Comparison of ENCODE assay signal across 8 cellular contexts in genomic region chr9:107286057-107286456, GRCh38. TPM values are rescaled to one million over a fixed set of nuclear protein-coding genes. Genes with fewer than 3 reads are reported as not detected.
DNase-seq lines count a peak whose midpoint lies in the region; ATAC-seq and TF ChIP-seq lines count a peak whose summit lies in the region.

No MANE protein-coding gene starts in this region.

- H3K36me3 ChIP-seq in stomach: no peaks in the 10 kb centered on the region

- 12 to 31% (median 24%) methylated on average over 2 of the region's 2 CpGs for WGBS in stomach, 5 donors

- no peak for TF ChIP-seq EP300 in stomach (IDR thresholded peaks at IDR 0.05)

- peak overlapping the region; percentile 75 for H3K27ac Mint-ChIP-seq in activated naive CD4-positive, alpha-beta T cell treated with anti-CD3 and anti-CD28 coated beads for 36 hours
- H3K27ac Mint-ChIP-seq in stimulated activated naive B cell treated with anti-CD40 and anti-IgM and Interleukin-4, amounts not matched to agents 10 μg/mL and 1 μg/mL and 100 μg/mL, for 72 hours: peak overlapping the region; percentile 48

- TF ChIP-seq CTCF in WI38 (IDR thresholded peaks at IDR 0.05; ENCODE audit: low read depth, low read length): no peak
- no peak for TF ChIP-seq CTCF in stomach (IDR thresholded peaks at IDR 0.05)
- no peak for TF ChIP-seq CTCF in GM10266 (IDR thresholded peaks at IDR 0.05; ENCODE audit: control insufficient read depth, insufficient read depth, low read depth, missing control alignments)

- peak; percentile 28 for DNase-seq in activated naive CD4-positive, alpha-beta T cell treated with anti-CD3 and anti-CD28 coated beads for 36 hours
- DNase-seq in activated naive CD4-positive, alpha-beta T cell (lab: John Stamatoyannopoulos, UW): no peak
- DNase-seq in glomerular visceral epithelial cell (ENCODE audit: extremely low spot score) (peak; percentile 46), stomach (no peak), GM10266 (ENCODE audit: extremely low spot score) (no peak)
- DNase-seq in stimulated activated naive B cell treated with anti-CD40 and anti-IgM and Interleukin-4, amounts not matched to agents 10 μg/mL and 1 μg/mL and 100 μg/mL, for 72 hours: no peak

- no peaks in the 10 kb centered on the region for H3K27me3 Mint-ChIP-seq in activated naive CD4-positive, alpha-beta T cell treated with anti-CD3 and anti-CD28 coated beads for 36 hours (ENCODE audit: low read depth)
- H3K27me3 Mint-ChIP-seq in stimulated activated naive B cell treated with anti-CD40 and anti-IgM and Interleukin-4, amounts not matched to agents 10 μg/mL and 1 μg/mL and 100 μg/mL, for 72 hours: no peaks in the 10 kb centered on the region

- no peak for ATAC-seq in stimulated activated naive B cell treated with anti-CD40 and anti-IgM and Interleukin-4, amounts not matched to agents 10 μg/mL and 1 μg/mL and 100 μg/mL, for 72 hours (replicated peaks)
- ATAC-seq in HG03442 (IDR thresholded peaks at IDR 0.05; ENCODE audit: unreplicated experiment): no peak

- peaks cover 10% of the 10 kb centered on the region for H3K36me3 Mint-ChIP-seq in activated naive CD4-positive, alpha-beta T cell treated with anti-CD3 and anti-CD28 coated beads for 36 hours (ENCODE audit: low read depth)
- H3K36me3 Mint-ChIP-seq in stimulated activated naive B cell treated with anti-CD40 and anti-IgM and Interleukin-4, amounts not matched to agents 10 μg/mL and 1 μg/mL and 100 μg/mL, for 72 hours: peaks cover 10 to 26% of the 10 kb centered on the region in 2 donors

- peak overlapping the region in 1 of 5 donors; percentile 19 for H3K27ac ChIP-seq in stomach

- no peaks in the 10 kb centered on the region for H3K27me3 ChIP-seq in stomach

- H3K9me3 Mint-ChIP-seq in activated naive CD4-positive, alpha-beta T cell treated with anti-CD3 and anti-CD28 coated beads for 36 hours: no peaks in the 10 kb centered on the region
- no peaks in the 10 kb centered on the region for H3K9me3 Mint-ChIP-seq in stimulated activated naive B cell treated with anti-CD40 and anti-IgM and Interleukin-4, amounts not matched to agents 10 μg/mL and 1 μg/mL and 100 μg/mL, for 72 hours

- peak overlapping the region; percentile 56 for H3K4me3 Mint-ChIP-seq in activated naive CD4-positive, alpha-beta T cell treated with anti-CD3 and anti-CD28 coated beads for 36 hours
- peak overlapping the region; percentile 60 to 81 for H3K4me3 Mint-ChIP-seq in stimulated activated naive B cell treated with anti-CD40 and anti-IgM and Interleukin-4, amounts not matched to agents 10 μg/mL and 1 μg/mL and 100 μg/mL, for 72 hours

- H3K4me3 ChIP-seq in WI38 (ENCODE audit: low read depth, low read length): peak overlapping the region; percentile 87
- H3K4me3 ChIP-seq in stomach: peak overlapping the region in 2 of 4 donors; percentile 78 to 97

- intact Hi-C loops in activated naive CD4-positive, alpha-beta T cell treated with anti-CD3 and anti-CD28 coated beads for 36 hours (cut with micrococcal nuclease): loop anchor here (1.0 to 10.0 kb wide), 2 partner anchors 8 to 1731 kb away; partner anchors contain the start of gene FKTN
- intact Hi-C loops in stomach (cut with DNase I; ENCODE audit: low total_unique reads): no loop called here

- no peaks in the 10 kb centered on the region for H3K9me3 ChIP-seq in stomach

- CTCF ChIA-PET in activated naive CD4-positive, alpha-beta T cell treated with anti-CD3 and anti-CD28 coated beads for 36 hours (lab: Charles Lee): no interaction called here

- no peak for TF ChIP-seq POLR2A in stomach (IDR thresholded peaks at IDR 0.05)

- peaks cover 68% of the 10 kb centered on the region for H3K4me1 Mint-ChIP-seq in activated naive CD4-positive, alpha-beta T cell treated with anti-CD3 and anti-CD28 coated beads for 36 hours (ENCODE audit: low read depth)
- peaks cover 34 to 66% of the 10 kb centered on the region in 2 donors for H3K4me1 Mint-ChIP-seq in stimulated activated naive B cell treated with anti-CD40 and anti-IgM and Interleukin-4, amounts not matched to agents 10 μg/mL and 1 μg/mL and 100 μg/mL, for 72 hours

- H3K4me1 ChIP-seq in stomach: peaks cover 28 to 77% (median 63%) of the 10 kb centered on the region in 4 donors

RNA-seq across cellular contexts. Expression of gene RAD23B, which starts 3.0 kb away (rescaled TPM):
- total RNA-seq in activated naive CD4-positive, alpha-beta T cell treated with anti-CD3 and anti-CD28 coated beads for 36 hours: 100 to 1,000 TPM; 106 to 109 TPM
- 10 to 100 TPM; 19.3 to 86.8 (median 61.4) TPM for total RNA-seq in stomach
- 10 to 100 TPM; 35.1 to 50.7 (median 39.7) TPM for polyA plus RNA-seq in stomach

Comparison
In these comparisons a context has a peak if more than half of its experiments do, and no peak if none do; other contexts are left out.
1. DNase-seq: peak in activated naive CD4-positive, alpha-beta T cell treated with anti-CD3 and anti-CD28 coated beads for 36 hours (single experiment) and glomerular visceral epithelial cell (single experiment); none in activated naive CD4-positive, alpha-beta T cell (0 of 4), stimulated activated naive B cell treated with anti-CD40 and anti-IgM and Interleukin-4, amounts not matched to agents 10 μg/mL and 1 μg/mL and 100 μg/mL, for 72 hours (single experiment), stomach (single experiment) and GM10266 (single experiment).